Comparison of ENCODE assay signal across 24 cellular contexts in genomic region chr18:44979813-44980212, GRCh38.
"Had no signal": no experiment of that assay in that cellular context is flagged by ENCODE, and none has a peak within 500 bp of the region (broad histone marks: within the 10 kb centered on the region; RNA-seq: fewer than 3 reads in every experiment).

No MANE protein-coding gene starts in this region.

- H3K36me3 Mint-ChIP-seq: activated naive CD8-positive, alpha-beta T cell treated with anti-CD3 and anti-CD28 coated beads, Interleukin-2, amount 10 ng/mL, durations not matched to agents 7 days and 5 days; natural killer cell; WTC11 had no signal

- ATAC-seq: activated T-cell treated with anti-CD3 and anti-CD28 coated beads, Interleukin-2, amount 50 U/mL, for 4 hours; gastroesophageal sphincter; left cardiac atrium; natural killer cell; right cardiac atrium; WTC11 had no signal

- H3K4me3 ChIP-seq: coronary artery, gastroesophageal sphincter, ovary, skin epidermis, upper lobe of left lung had no signal

- H3K27me3 ChIP-seq: gastroesophageal sphincter, ovary, upper lobe of left lung had no signal

- H3K9me3 ChIP-seq: gastroesophageal sphincter, ovary, upper lobe of left lung had no signal

- DNase-seq: activated CD4-positive, alpha-beta T cell treated with anti-CD3 and anti-CD28 coated beads for 4 hours; activated CD4-positive, alpha-beta T cell treated with anti-CD3 and anti-CD28 coated beads, Interleukin-2, amount 50 U/mL, for 48 hours; activated CD8-positive, alpha-beta memory T cell treated with anti-CD3 and anti-CD28 coated beads, Interleukin-2, amount 50 U/mL, for 48 hours; activated effector memory CD4-positive, alpha-beta T cell treated with Interleukin-2 at 50 U/mL for 16 hours; activated naive CD4-positive, alpha-beta T cell treated with anti-CD3 and anti-CD28 coated beads for 36 hours; activated naive CD8-positive, alpha-beta T cell treated with anti-CD3 and anti-CD28 coated beads, Interleukin-2, amount 10 ng/mL, durations not matched to agents 7 days and 5 days; activated T-cell treated with anti-CD3 and anti-CD28 coated beads, Interleukin-2, amount 50 U/mL, for 4 hours; amniotic stem cell; cerebellar nuclear complex; endodermal cell; head of caudate nucleus; islet precursor cell; left cardiac atrium; natural killer cell; ovary; right cardiac atrium; stimulated activated CD4-positive, alpha-beta T cell treated with anti-CD3 and anti-CD28 coated beads, Interleukin-2, amount 100 ng/mL, for 24 hours; stimulated activated naive CD4-positive, alpha-beta T cell; T-helper 9 cell; upper lobe of left lung had no signal

- H3K4me3 Mint-ChIP-seq: activated naive CD4-positive, alpha-beta T cell treated with anti-CD3 and anti-CD28 coated beads for 36 hours; activated naive CD8-positive, alpha-beta T cell treated with anti-CD3 and anti-CD28 coated beads, Interleukin-2, amount 10 ng/mL, durations not matched to agents 7 days and 5 days; activated T-cell treated with anti-CD3 and anti-CD28 coated beads, Interleukin-2, amount 50 U/mL, for 4 hours; endodermal cell; natural killer cell; WTC11 had no signal

- H3K27ac Mint-ChIP-seq: activated naive CD4-positive, alpha-beta T cell treated with anti-CD3 and anti-CD28 coated beads for 36 hours; activated naive CD8-positive, alpha-beta T cell treated with anti-CD3 and anti-CD28 coated beads, Interleukin-2, amount 10 ng/mL, durations not matched to agents 7 days and 5 days; endodermal cell; natural killer cell; WTC11 had no signal

- H3K27me3 Mint-ChIP-seq: activated naive CD8-positive, alpha-beta T cell treated with anti-CD3 and anti-CD28 coated beads, Interleukin-2, amount 10 ng/mL, durations not matched to agents 7 days and 5 days had no signal

- H3K4me1 Mint-ChIP-seq: activated naive CD8-positive, alpha-beta T cell treated with anti-CD3 and anti-CD28 coated beads, Interleukin-2, amount 10 ng/mL, durations not matched to agents 7 days and 5 days; WTC11 had no signal

- H3K4me1 ChIP-seq: upper lobe of left lung had no signal

- H3K36me3 ChIP-seq: gastroesophageal sphincter, ovary, upper lobe of left lung had no signal

- H3K9me3 Mint-ChIP-seq: activated naive CD4-positive, alpha-beta T cell treated with anti-CD3 and anti-CD28 coated beads for 36 hours; activated naive CD8-positive, alpha-beta T cell treated with anti-CD3 and anti-CD28 coated beads, Interleukin-2, amount 10 ng/mL, durations not matched to agents 7 days and 5 days; activated T-cell treated with anti-CD3 and anti-CD28 coated beads, Interleukin-2, amount 50 U/mL, for 4 hours; endodermal cell; natural killer cell; WTC11 had no signal

- H3K27ac ChIP-seq: coronary artery, gastroesophageal sphincter, ovary, skin epidermis, upper lobe of left lung had no signal
